1 cellular context compared by ENCODE assay signal in genomic region chr9:9122230-9122875, GRCh38.
TF ChIP-seq lines count a peak whose summit lies in the region.

No MANE protein-coding gene starts in this region.

TF ChIP-seq in HepG2, 621 proteins besides CTCF, POLR2A, EP300 and RAD21 (continued from another document):
- no peak for TF ChIP-seq ZNF318 (CRISPR knock-in tag; IDR thresholded peaks at IDR 0.05)
